In the genomic region with DNA sequence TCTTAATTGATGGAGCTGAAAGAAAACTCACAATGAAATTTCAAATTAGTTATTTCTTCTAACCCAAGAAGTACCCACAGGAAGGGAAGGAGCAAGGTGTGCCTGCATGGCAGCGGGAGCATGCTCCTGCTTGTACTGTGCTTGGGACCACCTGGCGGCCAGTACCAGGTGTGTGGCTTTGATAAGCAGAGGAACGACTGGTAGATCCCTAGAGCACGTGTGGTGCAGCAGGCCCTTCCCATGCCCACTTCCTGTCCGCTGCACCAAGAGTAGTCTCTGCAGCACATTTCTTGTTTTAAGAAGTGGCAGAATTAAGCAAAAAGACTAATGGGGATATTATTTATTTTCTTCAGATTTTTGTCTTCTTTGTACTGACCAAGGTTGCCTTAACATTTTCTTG, we compare ENCODE assay signal across 16 cellular contexts.
DNase-seq lines count a peak whose midpoint lies in the region; ATAC-seq and TF ChIP-seq lines count a peak whose summit lies in the region.
"Had no signal": no experiment of that assay in that cellular context is flagged by ENCODE, and none has a peak within 500 bp of the region (broad histone marks: within the 10 kb centered on the region; RNA-seq: fewer than 3 reads in every experiment).

No MANE protein-coding gene starts in this region.

- no peak for ATAC-seq in HG03139 (IDR thresholded peaks at IDR 0.05; ENCODE audit: unreplicated experiment)
- no peak for ATAC-seq in HG02885 (IDR thresholded peaks at IDR 0.05; ENCODE audit: poor library complexity, unreplicated experiment)
- ATAC-seq in omental fat pad (ENCODE audit: low FRiP score): no peak
- ATAC-seq: activated CD8-positive, alpha-beta T cell treated with anti-CD3 and anti-CD28 coated beads for 36 hours; heart left ventricle had no signal

- in situ Hi-C loops in GM23248 (cut with MboI): no loop called here

- H3K36me3 ChIP-seq in H7 (replicated peaks; ENCODE audit: control insufficient read depth, insufficient read depth, low read length) (no peaks in the 10 kb centered on the region), osteoblast (ENCODE audit: insufficient read depth, low read length) (peaks cover 3% of the 10 kb centered on the region), GM23248 (ENCODE audit: low read depth) (no peaks in the 10 kb centered on the region)

- TF ChIP-seq CTCF in osteoblast (IDR thresholded peaks at IDR 0.05; ENCODE audit: extremely low read depth, low read depth, low read length) (no peak), omental fat pad (IDR thresholded peaks at IDR 0.05) (no peak)

- no peaks in the 10 kb centered on the region for H3K27me3 Mint-ChIP-seq in dendritic cell treated with granulocyte-macrophage colony-stimulating factor and Interleukin-4, amounts not matched to agents 40 ng/mL and 50 ng/mL, for 4 days
- H3K27me3 Mint-ChIP-seq: activated CD8-positive, alpha-beta T cell treated with anti-CD3 and anti-CD28 coated beads for 36 hours had no signal

- WGBS in GM23248 (ENCODE audit: low coverage in 1 of 2, low lambda C conversion rate in 2 of 2, missing lambda C conversion rate in 2 of 2), 2 experiments: 71 to 80% methylated on average over 5 of the region's 5 CpGs

- peaks cover 62% of the 10 kb centered on the region for H3K36me3 Mint-ChIP-seq in dendritic cell treated with granulocyte-macrophage colony-stimulating factor and Interleukin-4, amounts not matched to agents 40 ng/mL and 50 ng/mL, for 4 days (ENCODE audit: low read depth)

- H3K4me1 ChIP-seq in osteoblast (ENCODE audit: insufficient read depth, low read length) (peaks cover 9% of the 10 kb centered on the region), GM23248 (ENCODE audit: insufficient read depth) (peaks cover 11% of the 10 kb centered on the region)

- H2AFZ ChIP-seq in osteoblast (ENCODE audit: low read length) (no peak overlapping the region), GM23248 (no peak overlapping the region)

- no peaks in the 10 kb centered on the region for H3K9me3 Mint-ChIP-seq in dendritic cell treated with granulocyte-macrophage colony-stimulating factor and Interleukin-4, amounts not matched to agents 40 ng/mL and 50 ng/mL, for 4 days
- H3K9me3 Mint-ChIP-seq: activated CD8-positive, alpha-beta T cell treated with anti-CD3 and anti-CD28 coated beads for 36 hours had no signal

- no peak overlapping the region for H3K4me3 Mint-ChIP-seq in dendritic cell treated with granulocyte-macrophage colony-stimulating factor and Interleukin-4, amounts not matched to agents 40 ng/mL and 50 ng/mL, for 4 days
- H3K4me3 Mint-ChIP-seq: activated CD8-positive, alpha-beta T cell treated with anti-CD3 and anti-CD28 coated beads for 36 hours had no signal

- DNase-seq in H7 (peak; percentile 43), NCI-H510A treated with DMSO at 0.1 percent for 48 hours (lab: John Stamatoyannopoulos, UW) (peak; percentile 55), osteoblast (ENCODE audit: insufficient read length, low spot score, missing footprints) (no peak), omental fat pad (ENCODE audit: low spot score) (no peak), GM23248 (no peak)
- DNase-seq: activated CD8-positive, alpha-beta T cell treated with anti-CD3 and anti-CD28 coated beads for 36 hours; activated naive CD4-positive, alpha-beta T cell treated with anti-CD3 and anti-CD28 coated beads, Interleukin-2, amount 50 U/mL, for 16 hours; heart left ventricle; NCI-H1105 treated with DMSO at 0.1 percent for 48 hours; psoas muscle; stimulated activated CD4-positive, alpha-beta T cell treated with anti-CD3 and anti-CD28 coated beads, Interleukin-4, amount 100 ng/mL, for 24 hours; stomach had no signal

- H3K27ac ChIP-seq in osteoblast (ENCODE audit: low read depth, low read length): peak overlapping the region; percentile 51
- no peak overlapping the region for H3K27ac ChIP-seq in GM23248
- H3K27ac ChIP-seq: heart left ventricle, stomach had no signal

- H3K27ac Mint-ChIP-seq in dendritic cell treated with granulocyte-macrophage colony-stimulating factor and Interleukin-4, amounts not matched to agents 40 ng/mL and 50 ng/mL, for 4 days: peak overlapping the region; percentile 34
- H3K27ac Mint-ChIP-seq: activated CD8-positive, alpha-beta T cell treated with anti-CD3 and anti-CD28 coated beads for 36 hours had no signal

- H3K4me2 ChIP-seq in osteoblast (ENCODE audit: insufficient read depth, low read length): no peak overlapping the region
- no peak overlapping the region for H3K4me2 ChIP-seq in GM23248 (ENCODE audit: unreplicated experiment)

- H3K4me1 Mint-ChIP-seq in dendritic cell treated with granulocyte-macrophage colony-stimulating factor and Interleukin-4, amounts not matched to agents 40 ng/mL and 50 ng/mL, for 4 days (ENCODE audit: low read depth): peaks cover 44% of the 10 kb centered on the region

- H3K4me3 ChIP-seq in H7 (ENCODE audit: insufficient read depth, low read depth, low read length): no peak overlapping the region
- no peak overlapping the region for H3K4me3 ChIP-seq in osteoblast (ENCODE audit: insufficient read depth, low read length)
- H3K4me3 ChIP-seq in GM23248: no peak overlapping the region
- H3K4me3 ChIP-seq: heart left ventricle, lung, psoas muscle, stomach had no signal

- H3K79me2 ChIP-seq in osteoblast (ENCODE audit: insufficient read depth, low read length): peaks cover 13% of the 10 kb centered on the region
- peaks cover 37% of the 10 kb centered on the region for H3K79me2 ChIP-seq in GM23248 (ENCODE audit: insufficient read depth)

- H4K20me1 ChIP-seq in osteoblast (ENCODE audit: insufficient read depth, low read length) (no peaks in the 10 kb centered on the region), GM23248 (ENCODE audit: insufficient read depth) (no peaks in the 10 kb centered on the region)

- H3F3A ChIP-seq in GM23248 (ENCODE audit: insufficient read depth): 0 out of 2 replicates have a peak, but pooled peaks cover 5% of the 10 kb centered on the region

- no peaks in the 10 kb centered on the region for H3K9me2 ChIP-seq in GM23248 (ENCODE audit: insufficient read depth)

- H3K9me3 ChIP-seq in osteoblast (ENCODE audit: low read depth, low read length) (no peaks in the 10 kb centered on the region), GM23248 (ENCODE audit: low read depth) (no peaks in the 10 kb centered on the region)
- H3K9me3 ChIP-seq: heart left ventricle, psoas muscle, stomach had no signal

- no peaks in the 10 kb centered on the region for H3K27me3 ChIP-seq in H7 (ENCODE audit: control insufficient read depth, insufficient read depth, low read length)
- H3K27me3 ChIP-seq in osteoblast (ENCODE audit: insufficient read depth, low read length): no peaks in the 10 kb centered on the region
- H3K27me3 ChIP-seq in GM23248 (replicated peaks; ENCODE audit: insufficient read depth): no peaks in the 10 kb centered on the region
- H3K27me3 ChIP-seq: heart left ventricle, stomach had no signal

- intact Hi-C loops in dendritic cell treated with granulocyte-macrophage colony-stimulating factor and Interleukin-4, amounts not matched to agents 40 ng/mL and 50 ng/mL, for 4 days (cut with micrococcal nuclease): no loop called here

- no peak overlapping the region for H3K9ac ChIP-seq in GM23248

Comparison
In these comparisons a context has a peak if more than half of its experiments do, and no peak if none do; other contexts are left out.
1. DNase-seq: peak in H7 (single experiment) and NCI-H510A treated with DMSO at 0.1 percent for 48 hours (single experiment); none in osteoblast (single experiment), omental fat pad (single experiment) and GM23248 (single experiment).